In the genomic region with DNA sequence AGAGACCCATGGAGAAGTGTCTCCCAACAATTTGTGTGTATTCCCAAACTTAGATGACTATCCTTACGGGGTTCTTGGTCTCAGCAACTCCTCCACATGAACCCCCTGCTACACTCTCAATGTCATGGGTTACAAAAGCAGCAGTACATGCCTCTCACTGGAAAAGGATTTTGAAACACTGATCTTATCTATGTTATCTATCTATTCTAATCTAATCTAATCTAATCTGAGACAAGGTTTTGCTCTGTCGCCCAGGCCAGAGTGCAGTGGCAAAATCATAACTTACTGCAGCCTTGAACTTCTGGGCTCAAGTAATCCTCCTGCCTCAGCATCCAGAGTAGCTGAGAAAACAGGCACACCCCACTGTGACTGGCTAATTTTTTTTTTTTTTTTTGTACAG, we compare ENCODE assay signal across 15 cellular contexts. TPM values are rescaled to one million over a fixed set of nuclear protein-coding genes. Genes with fewer than 3 reads are reported as not detected.
DNase-seq lines count a peak whose midpoint lies in the region; ATAC-seq, FAIRE-seq and TF ChIP-seq lines count a peak whose summit lies in the region.
"Had no signal": no experiment of that assay in that cellular context is flagged by ENCODE, and none has a peak within 500 bp of the region (broad histone marks: within the 10 kb centered on the region; RNA-seq: fewer than 3 reads in every experiment).

No MANE protein-coding gene starts in this region.

- dilution Hi-C loops in IMR-90 (cut with HindIII; ENCODE audit: low sequenced_read_pairs, unreplicated experiment) (no loop called here), mammary epithelial cell (cut with HindIII; ENCODE audit: low sequenced_read_pairs) (no loop called here)

- 100% methylated on average over 1 of the region's 2 CpGs; no CpG with 5 or more reads in 1 of the 2 experiments for WGBS in IMR-90 (ENCODE audit: extremely low coverage in 2 of 2, insufficient read length in 1 of 2), 2 experiments
- WGBS in GM12878 (ENCODE audit: insufficient coverage, insufficient replicate concordance, low lambda C conversion rate, missing lambda C conversion rate) = 98% methylated on average over 2 of the region's 2 CpGs
- 94% methylated on average over 2 of the region's 2 CpGs for WGBS in mammary epithelial cell (ENCODE audit: low coverage, missing lambda C conversion rate)

- H4K20me1 ChIP-seq in IMR-90 (ENCODE audit: insufficient read depth, low read length) (peaks cover 19% of the 10 kb centered on the region; the same call in 1 of the 2 replicates), GM12878 (ENCODE audit: control insufficient read depth, insufficient read depth) (no peaks in the 10 kb centered on the region), mammary epithelial cell (ENCODE audit: insufficient read depth, low read length) (no peaks in the 10 kb centered on the region)

- peaks cover 13% of the 10 kb centered on the region for H3K36me3 Mint-ChIP-seq in T-helper 1 cell treated with Interleukin-12 subunit alpha and Interleukin-12 subunit beta and Interleukin-4 antibody, amounts not matched to agents 30 μg/mL and 1 μg/mL, for 36 hours (ENCODE audit: low read depth)
- no peaks in the 10 kb centered on the region for H3K36me3 Mint-ChIP-seq in natural killer cell treated with Interleukin-12 subunit alpha and Interleukin-12 subunit beta and Interleukin-15 and Interleukin-18, amount 100 ng/mL, for 72 hours

- TF ChIP-seq POLR2A in IMR-90 (IDR thresholded peaks at IDR 0.05; ENCODE audit: low read depth, low read length) (no peak), GM12878 (IDR thresholded peaks at IDR 0.05; ENCODE audit: low read depth, low read length) (no peak)

- no peak overlapping the region for H2BK5ac ChIP-seq in IMR-90 (ENCODE audit: low read depth, low read length, poor library complexity, severe bottlenecking)

- no peak overlapping the region for H2BK120ac ChIP-seq in IMR-90 (ENCODE audit: low read depth, low read length)

- no peaks in the 10 kb centered on the region for H3K9me3 Mint-ChIP-seq in T-helper 1 cell treated with Interleukin-12 subunit alpha and Interleukin-12 subunit beta and Interleukin-4 antibody, amounts not matched to agents 30 μg/mL and 1 μg/mL, for 36 hours
- H3K9me3 Mint-ChIP-seq in natural killer cell treated with Interleukin-12 subunit alpha and Interleukin-12 subunit beta and Interleukin-15 and Interleukin-18, amount 100 ng/mL, for 72 hours = no peaks in the 10 kb centered on the region

- H3K9me1 ChIP-seq in IMR-90 (ENCODE audit: insufficient read depth, low read length) = peaks cover 14% of the 10 kb centered on the region

- intact Hi-C loops in IMR-90 (cut with micrococcal nuclease) = no loop called here
- intact Hi-C loops in GM12878 (cut with micrococcal nuclease; ENCODE audit: unreplicated experiment) = no loop called here
- intact Hi-C loops in mammary epithelial cell (cut with micrococcal nuclease) = no loop called here
- intact Hi-C loops in lower lobe of right lung (cut with DNase I) = no loop called here

- no peaks in the 10 kb centered on the region for H3K9me3 ChIP-seq in IMR-90 (ENCODE audit: control insufficient read depth, insufficient read depth, low read length)
- H3K9me3 ChIP-seq in GM12878 (replicated peaks; ENCODE audit: control insufficient read depth, insufficient read depth, low read length) = no peaks in the 10 kb centered on the region
- H3K9me3 ChIP-seq in mammary epithelial cell (replicated peaks; ENCODE audit: insufficient read depth, low read length) = no peaks in the 10 kb centered on the region
- no peaks in the 10 kb centered on the region for H3K9me3 ChIP-seq in lower lobe of right lung
- H3K9me3 ChIP-seq: Caco-2 had no signal

- H3K4ac ChIP-seq in IMR-90 (ENCODE audit: low read depth, low read length) = 0 out of 2 replicates have a peak overlapping the region, but pooled peaks have one; percentile 8

- no peak overlapping the region for H3K56ac ChIP-seq in IMR-90 (ENCODE audit: extremely low read depth, insufficient read depth, low read length)

- no TSS peak for BruUV-seq in IMR-90 (replicated peaks; lab: Mats Ljungman, UMichigan)
- BruUV-seq in GM12878 (replicated peaks; lab: Mats Ljungman, UMichigan) = no TSS peak
- no TSS peak for BruUV-seq in mammary epithelial cell (replicated peaks; lab: Mats Ljungman, UMichigan)

- DNase-seq in T-helper 1 cell (no peak), IMR-90 (no peak), GM12878 (ENCODE audit: low read depth, low spot score) (no peak), mammary epithelial cell (no peak), urothelium cell line (ENCODE audit: low spot score) (no peak), lower lobe of right lung (no peak)
- no peak for DNase-seq in natural killer cell treated with Interleukin-12 subunit alpha and Interleukin-12 subunit beta and Interleukin-15 and Interleukin-18, amount 100 ng/mL, for 72 hours (ENCODE audit: low spot score)
- DNase-seq: 8988T; activated CD4-positive, alpha-beta T cell treated with anti-CD3 and anti-CD28 coated beads, Interleukin-2, amount 50 U/mL, for 48 hours; Caco-2; NCI-H1436; NCI-H510A had no signal

- no peak overlapping the region for H4K91ac ChIP-seq in IMR-90 (ENCODE audit: insufficient read depth, low read depth, low read length)

- POLR2A ChIA-PET in IMR-90 (lab: Charles Lee; ENCODE audit: unreplicated experiment) (no interaction called here), GM12878 (lab: Charles Lee) (interaction anchor here (0.6 to 0.9 kb wide), 4 partner anchors 25 to 171 kb away, joined by 3 to 4 read pairs (median 4); no protein-coding TSS in a partner anchor)

- H2AK5ac ChIP-seq in IMR-90 (ENCODE audit: low read depth, low read length) = no peak overlapping the region

- H3K4me1 Mint-ChIP-seq in T-helper 1 cell treated with Interleukin-12 subunit alpha and Interleukin-12 subunit beta and Interleukin-4 antibody, amounts not matched to agents 30 μg/mL and 1 μg/mL, for 36 hours (ENCODE audit: low read depth) = peaks cover 42% of the 10 kb centered on the region
- peaks cover 33% of the 10 kb centered on the region in 2 donors for H3K4me1 Mint-ChIP-seq in natural killer cell treated with Interleukin-12 subunit alpha and Interleukin-12 subunit beta and Interleukin-15 and Interleukin-18, amount 100 ng/mL, for 72 hours (ENCODE audit: low read depth in 2 of 2)

- H2AK9ac ChIP-seq in IMR-90 (replicated peaks; ENCODE audit: low read depth, low read length, poor library complexity) = no peak overlapping the region

- ATAC-seq in IMR-90 (ENCODE audit: low read depth) (no peak), GM12878 (peak; percentile 24; the same call in 2 of the 3 replicates), lower lobe of right lung (no peak)
- ATAC-seq in natural killer cell treated with Interleukin-12 subunit alpha and Interleukin-12 subunit beta and Interleukin-15 and Interleukin-18, amount 100 ng/mL, for 72 hours = peak in 1 of 2 donors; percentile 11

- H4K8ac ChIP-seq in IMR-90 (ENCODE audit: low read depth in 2 of 2, low read length in 2 of 2) = no peak overlapping the region

- no peak overlapping the region for H4K5ac ChIP-seq in IMR-90 (ENCODE audit: low read depth, low read length)

- H3K4me3 ChIP-seq in IMR-90 (ENCODE audit: insufficient read depth, low read depth, low read length) (no peak overlapping the region), GM12878 (no peak overlapping the region), mammary epithelial cell (replicated peaks in 1 of 3; ENCODE audit: insufficient read depth in 1 of 3, low read depth in 2 of 3, low read length in 3 of 3) (no peak overlapping the region), lower lobe of right lung (no peak overlapping the region)
- H3K4me3 ChIP-seq: lung had no signal

- H3K23ac ChIP-seq in IMR-90 (ENCODE audit: low read depth, low read length) = peak overlapping the region; percentile 65; the same call in 1 of the 2 replicates

- H3K27ac ChIP-seq in IMR-90 (ENCODE audit: insufficient read depth, low read length) = no peak overlapping the region
- H3K27ac ChIP-seq in GM12878 (ENCODE audit: control insufficient read depth, insufficient read depth) = no peak overlapping the region
- no peak overlapping the region for H3K27ac ChIP-seq in mammary epithelial cell (ENCODE audit: insufficient read depth, low read depth, low read length)
- no peak overlapping the region for H3K27ac ChIP-seq in lower lobe of right lung

- H3K79me2 ChIP-seq in GM12878 (ENCODE audit: control insufficient read depth, insufficient read depth, low read length) = no peaks in the 10 kb centered on the region
- H3K79me2 ChIP-seq in mammary epithelial cell (ENCODE audit: insufficient read depth, low read length) = peaks cover 85% of the 10 kb centered on the region

- peak overlapping the region; percentile 1; the same call in 1 of the 2 replicates for H3K14ac ChIP-seq in IMR-90 (replicated peaks; ENCODE audit: low read depth, low read length)

- H3K4me2 ChIP-seq in IMR-90 (ENCODE audit: low read depth, low read length) (peak overlapping the region; percentile 85; the same call in 1 of the 2 replicates), GM12878 (ENCODE audit: control insufficient read depth, insufficient read depth) (no peak overlapping the region), mammary epithelial cell (ENCODE audit: insufficient read depth, low read depth, low read length) (no peak overlapping the region)

- peaks cover 36 to 70% of the 10 kb centered on the region in 2 experiments for H3K79me1 ChIP-seq in IMR-90 (ENCODE audit: low read depth in 1 of 2, low read length in 2 of 2)

- no peak for TF ChIP-seq RAD21 in IMR-90 (IDR thresholded peaks at IDR 0.05; ENCODE audit: low read length)
- TF ChIP-seq RAD21 in GM12878 (IDR thresholded peaks at IDR 0.05; ENCODE audit: insufficient read depth, low read depth, low read length) = no peak

- H3K27me3 Mint-ChIP-seq in T-helper 1 cell treated with Interleukin-12 subunit alpha and Interleukin-12 subunit beta and Interleukin-4 antibody, amounts not matched to agents 30 μg/mL and 1 μg/mL, for 36 hours (ENCODE audit: low read depth) = no peaks in the 10 kb centered on the region
- no peaks in the 10 kb centered on the region for H3K27me3 Mint-ChIP-seq in natural killer cell treated with Interleukin-12 subunit alpha and Interleukin-12 subunit beta and Interleukin-15 and Interleukin-18, amount 100 ng/mL, for 72 hours

- H2BK20ac ChIP-seq in IMR-90 (ENCODE audit: low read depth, low read length) = no peak overlapping the region

- H3K4me1 ChIP-seq in IMR-90 (ENCODE audit: control insufficient read depth, insufficient read depth, low read length) (peaks cover 14% of the 10 kb centered on the region), GM12878 (ENCODE audit: control insufficient read depth, insufficient read depth, low read length) (no peaks in the 10 kb centered on the region), mammary epithelial cell (ENCODE audit: insufficient read depth, low read length) (peaks cover 13% of the 10 kb centered on the region), lower lobe of right lung (no peaks in the 10 kb centered on the region)

- H2AFZ ChIP-seq in IMR-90 (replicated peaks; ENCODE audit: low read length, poor library complexity) (no peak overlapping the region), GM12878 (ENCODE audit: control insufficient read depth, low read depth, low read length) (peak overlapping the region; percentile 48), mammary epithelial cell (ENCODE audit: low read depth, low read length) (no peak overlapping the region)

- CTCF ChIA-PET in IMR-90 (lab: Yijun Ruan, JAX) (no interaction called here), GM12878 (lab: Yijun Ruan, JAX) (interaction anchor here (0.6 to 1.1 kb wide), 3 partner anchors 15 to 1548 kb away, joined by 3 read pairs; no protein-coding TSS in a partner anchor), mammary epithelial cell (lab: Charles Lee; ENCODE audit: low non-redundant PET) (no interaction called here)

- H3K36me3 ChIP-seq in IMR-90 (ENCODE audit: control insufficient read depth, insufficient read depth, low read length) = peaks cover 4% of the 10 kb centered on the region; the same call in 1 of the 2 replicates
- no peaks in the 10 kb centered on the region for H3K36me3 ChIP-seq in GM12878 (ENCODE audit: control insufficient read depth in 2 of 2, insufficient read depth in 2 of 2, low read length in 1 of 2)
- H3K36me3 ChIP-seq in mammary epithelial cell (ENCODE audit: insufficient read depth, low read length) = no peaks in the 10 kb centered on the region
- no peaks in the 10 kb centered on the region for H3K36me3 ChIP-seq in lower lobe of right lung

- SMC1A ChIA-PET in GM12878 (lab: Charles Lee; ENCODE audit: uncharacterized antibody, unreplicated experiment) = interaction anchor here (0.6 to 1.2 kb wide), 5 partner anchors 9 to 172 kb away, joined by 3 to 9 read pairs (median 3); no protein-coding TSS in a partner anchor

- peak overlapping the region; percentile 82 for H3K4me3 Mint-ChIP-seq in T-helper 1 cell treated with Interleukin-12 subunit alpha and Interleukin-12 subunit beta and Interleukin-4 antibody, amounts not matched to agents 30 μg/mL and 1 μg/mL, for 36 hours
- H3K4me3 Mint-ChIP-seq in natural killer cell treated with Interleukin-12 subunit alpha and Interleukin-12 subunit beta and Interleukin-15 and Interleukin-18, amount 100 ng/mL, for 72 hours = peak overlapping the region; percentile 82

- no peak overlapping the region for H2BK15ac ChIP-seq in IMR-90 (ENCODE audit: low read depth, low read length)

- H3K9ac ChIP-seq in IMR-90 (ENCODE audit: low read depth, low read length) (no peak overlapping the region), GM12878 (ENCODE audit: control insufficient read depth, insufficient read depth, low read length) (no peak overlapping the region), mammary epithelial cell (ENCODE audit: insufficient read depth, low read length) (no peak overlapping the region)

- RAD21 ChIA-PET in GM12878 (lab: Charles Lee; ENCODE audit: unreplicated experiment) = interaction anchor here (0.6 to 1.5 kb wide), 6 partner anchors 19 to 171 kb away, joined by 3 to 4 read pairs (median 3); a partner anchor contains a TSS

- no peaks in the 10 kb centered on the region for H3K27me3 ChIP-seq in IMR-90 (ENCODE audit: control insufficient read depth, insufficient read depth, low read length)
- H3K27me3 ChIP-seq in GM12878 (replicated peaks in 1 of 2; ENCODE audit: control insufficient read depth in 2 of 2, insufficient read depth in 2 of 2, low read length in 1 of 2) = no peaks in the 10 kb centered on the region
- H3K27me3 ChIP-seq in mammary epithelial cell (ENCODE audit: insufficient read depth, low read length) = no peaks in the 10 kb centered on the region
- H3K27me3 ChIP-seq in lower lobe of right lung (ENCODE audit: low read depth) = no peaks in the 10 kb centered on the region

- no peak for TF ChIP-seq EP300 in GM12878 (IDR thresholded peaks at IDR 0.05; ENCODE audit: borderline replicate concordance in 1 of 2, control insufficient read depth in 1 of 2, low read depth in 2 of 2, low read length in 2 of 2)

- peak overlapping the region; percentile 93 for H3K27ac Mint-ChIP-seq in T-helper 1 cell treated with Interleukin-12 subunit alpha and Interleukin-12 subunit beta and Interleukin-4 antibody, amounts not matched to agents 30 μg/mL and 1 μg/mL, for 36 hours
- peak overlapping the region; percentile 69 to 96 for H3K27ac Mint-ChIP-seq in natural killer cell treated with Interleukin-12 subunit alpha and Interleukin-12 subunit beta and Interleukin-15 and Interleukin-18, amount 100 ng/mL, for 72 hours

- no peak for TF ChIP-seq CTCF in IMR-90 (conservative IDR thresholded peaks at IDR 0.05; ENCODE audit: low read depth, low read length)
- TF ChIP-seq CTCF in GM12878 (IDR thresholded peaks at IDR 0.05 in 2 of 3, conservative IDR thresholded peaks at IDR 0.05 in 1 of 3; ENCODE audit: control insufficient read depth in 2 of 3, extremely low read depth in 1 of 3, insufficient read depth in 1 of 3, low read depth in 3 of 3, low read length in 3 of 3) = no peak
- no peak for TF ChIP-seq CTCF in mammary epithelial cell (conservative IDR thresholded peaks at IDR 0.05 in 1 of 2, IDR thresholded peaks at IDR 0.05 in 1 of 2; ENCODE audit: extremely low read depth in 1 of 2, insufficient read depth in 1 of 2, low read depth in 1 of 2, low read length in 2 of 2)
- TF ChIP-seq CTCF in lower lobe of right lung (IDR thresholded peaks at IDR 0.05) = no peak

- in situ Hi-C loops in IMR-90 (cut with MboI; ENCODE audit: low sequenced_read_pairs) = no loop called here
- in situ Hi-C loops in GM12878 (cut with MboI) = no loop called here
- in situ Hi-C loops in mammary epithelial cell (cut with MboI; ENCODE audit: low sequenced_read_pairs in 2 of 2) = no loop called here

- peak; percentile 49 for FAIRE-seq in GM12878 (lab: Jason Lieb, UNC)
- FAIRE-seq in urothelium cell line (lab: Jason Lieb, UNC) = no peak
- FAIRE-seq: G401.6 had no signal

- H3K18ac ChIP-seq in IMR-90 (ENCODE audit: low read depth, low read length) = no peak overlapping the region

RNA-seq across cellular contexts. Expression of a gene that starts 19.3 kb away (rescaled TPM):
- total RNA-seq in IMR-90 (2012; rRNA removed) = 79.6 and 88.3 TPM in 2 replicates
- polyA plus RNA-seq in IMR-90 (2012; rRNA removed) = 58.2 and 64.8 TPM in 2 replicates
- polyA plus RNA-seq in IMR-90 (2012; cell fraction: cytosol; rRNA removed) = 36.9 and 41.6 TPM in 2 replicates
- 21.8 and 70.0 TPM in 2 replicates for polyA plus RNA-seq in IMR-90 (2012; cell fraction: nucleus; rRNA removed; ENCODE audit: low replicate concordance)
- 0.63 and 0.69 TPM in 2 replicates for total RNA-seq in GM12878 (2013; cell fraction: nucleolus; rRNA removed)
- total RNA-seq in GM12878 (2014; rRNA removed) = 0.23 and 0.27 TPM in 2 replicates
- total RNA-seq in GM12878 (2014; rRNA removed; fragmentation: Illumina TruSeq; extraction: Trizol) = 0.18 TPM in 2 replicates
- total RNA-seq in GM12878 (2021) = 0.45 and 0.59 TPM in 2 replicates
- 0.21 TPM for polyA plus RNA-seq in GM12878 (2011; ENCODE audit: low read depth)
- 8.2 and 9.8 TPM in 2 replicates for polyA plus RNA-seq in GM12878 (2011; rRNA removed)
- polyA plus RNA-seq in GM12878 (2011; cell fraction: cytosol; rRNA removed) = 4.8 and 4.9 TPM in 2 replicates
- 5.3 and 5.5 TPM in 2 replicates for polyA plus RNA-seq in GM12878 (2011; cell fraction: nucleus; rRNA removed)
- polyA plus RNA-seq in GM12878 (2012) = 0.18 TPM in 1 of 2 replicates, not detected in the other
- 0.31 and 0.68 TPM in 2 replicates for polyA plus RNA-seq in GM12878 (2014; fragmentation: Illumina TruSeq; extraction: Trizol)
- under 1 TPM; 0.22 to 0.23 TPM for polyA plus RNA-seq in GM12878 (2014; fragmentation: Nextera tagmentation; extraction: Ambion mirVana)
- polyA plus RNA-seq in GM12878 (2014; rRNA removed) = 0.33 and 1.1 TPM in 2 replicates
- polyA plus RNA-seq in GM12878 (2016; fragmentation: Nextera tagmentation; extraction: Ambion mirVana) = under 1 TPM; 0.09 to 0.63 TPM
- 6.1 and 6.7 TPM in 2 replicates for polyA minus RNA-seq in GM12878 (2011; rRNA and poly(A)+ RNA removed)
- 1.1 and 1.6 TPM in 2 replicates for polyA minus RNA-seq in GM12878 (2011; cell fraction: cytosol; rRNA and poly(A)+ RNA removed)
- 3.9 and 6.1 TPM in 2 replicates for polyA minus RNA-seq in GM12878 (2011; cell fraction: nucleus; rRNA and poly(A)+ RNA removed)
- 10 to 100 TPM; 22.1 to 24.9 TPM for total RNA-seq in natural killer cell treated with Interleukin-12 subunit alpha and Interleukin-12 subunit beta and Interleukin-15 and Interleukin-18, amount 100 ng/mL, for 72 hours
- 10 to 100 TPM; 19.0 to 38.4 TPM for total RNA-seq in mammary epithelial cell
- 36.2 TPM for polyA plus RNA-seq in mammary epithelial cell
- polyA minus RNA-seq in mammary epithelial cell = 37.1 TPM
- total RNA-seq in lower lobe of right lung = 5.7 TPM
